ENCODE assay signal across 23 cellular contexts in the genomic region with DNA sequence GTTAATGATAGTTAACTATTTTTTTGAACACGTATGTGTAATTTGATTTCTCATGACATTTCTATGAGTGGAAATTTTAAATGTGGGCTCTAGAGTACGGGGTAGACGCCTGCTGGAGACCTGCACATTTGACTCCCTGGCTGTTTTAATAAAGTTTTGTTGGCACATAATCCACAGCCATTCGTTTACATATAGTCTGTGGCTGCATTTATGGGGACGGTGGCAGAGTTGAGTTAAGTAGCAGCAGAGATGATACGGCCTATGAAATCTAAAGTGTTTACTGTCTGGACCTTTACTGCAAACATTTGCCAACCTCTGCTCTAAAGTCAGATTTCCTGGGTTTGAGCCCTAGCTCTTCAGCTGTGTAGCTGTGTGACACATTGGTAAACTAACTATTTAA.
DNase-seq lines count a peak whose midpoint lies in the region; TF ChIP-seq lines count a peak whose summit lies in the region.
"Had no signal": no experiment of that assay in that cellular context is flagged by ENCODE, and none has a peak within 500 bp of the region (broad histone marks: within the 10 kb centered on the region; RNA-seq: fewer than 3 reads in every experiment).

No MANE protein-coding gene starts in this region.

- peaks cover 8% of the 10 kb centered on the region for H3K4me1 Mint-ChIP-seq in nephron progenitor cell

- no peaks in the 10 kb centered on the region for H3K36me3 Mint-ChIP-seq in nephron progenitor cell (ENCODE audit: low read depth)
- H3K36me3 Mint-ChIP-seq: brain, naive B cell had no signal

- H3K27ac Mint-ChIP-seq in nephron progenitor cell = peak overlapping the region; percentile 54
- H3K27ac Mint-ChIP-seq: activated naive CD4-positive, alpha-beta T cell treated with anti-CD3 and anti-CD28 coated beads, Interleukin-2, amount 10 ng/mL, durations not matched to agents 7 days and 5 days; activated T-helper 1 cell treated with anti-CD3 and anti-CD28 coated beads, Interleukin-12 subunit alpha, Interleukin-12 subunit beta, Interleukin-2, Interleukin-4 antibody, amounts not matched to agents 30 ng/mL and 10 ng/mL and 1 ng/mL, durations not matched to agents 14 hours and 24 hours and 36 hours; HFFc6; naive B cell; stimulated activated naive CD8-positive, alpha-beta T cell treated with anti-CD3 and anti-CD28 coated beads, Interleukin-15, Interleukin-2, amounts not matched to agents 100 ng/mL and 50 ng/mL, for 24 hours had no signal

- H3K9me3 Mint-ChIP-seq in nephron progenitor cell = no peaks in the 10 kb centered on the region
- H3K9me3 Mint-ChIP-seq: activated naive CD4-positive, alpha-beta T cell treated with anti-CD3 and anti-CD28 coated beads, Interleukin-2, amount 10 ng/mL, durations not matched to agents 7 days and 5 days; activated T-helper 1 cell treated with anti-CD3 and anti-CD28 coated beads, Interleukin-12 subunit alpha, Interleukin-12 subunit beta, Interleukin-2, Interleukin-4 antibody, amounts not matched to agents 30 ng/mL and 10 ng/mL and 1 ng/mL, durations not matched to agents 14 hours and 24 hours and 36 hours; brain; HFFc6; naive B cell; stimulated activated naive CD8-positive, alpha-beta T cell treated with anti-CD3 and anti-CD28 coated beads, Interleukin-15, Interleukin-2, amounts not matched to agents 100 ng/mL and 50 ng/mL, for 24 hours had no signal

- no peak overlapping the region for H3K4me3 Mint-ChIP-seq in nephron progenitor cell
- H3K4me3 Mint-ChIP-seq: activated naive CD4-positive, alpha-beta T cell treated with anti-CD3 and anti-CD28 coated beads, Interleukin-2, amount 10 ng/mL, durations not matched to agents 7 days and 5 days; activated T-helper 1 cell treated with anti-CD3 and anti-CD28 coated beads, Interleukin-12 subunit alpha, Interleukin-12 subunit beta, Interleukin-2, Interleukin-4 antibody, amounts not matched to agents 30 ng/mL and 10 ng/mL and 1 ng/mL, durations not matched to agents 14 hours and 24 hours and 36 hours; brain; HFFc6; naive B cell; stimulated activated naive CD8-positive, alpha-beta T cell treated with anti-CD3 and anti-CD28 coated beads, Interleukin-15, Interleukin-2, amounts not matched to agents 100 ng/mL and 50 ng/mL, for 24 hours had no signal

- no peak for TF ChIP-seq CTCF in nephron progenitor cell (IDR thresholded peaks at IDR 0.05)

- peaks cover 3% of the 10 kb centered on the region for H3K27me3 Mint-ChIP-seq in nephron progenitor cell (ENCODE audit: low read depth, poor library complexity)
- H3K27me3 Mint-ChIP-seq: activated naive CD4-positive, alpha-beta T cell treated with anti-CD3 and anti-CD28 coated beads, Interleukin-2, amount 10 ng/mL, durations not matched to agents 7 days and 5 days; brain; naive B cell; stimulated activated naive CD8-positive, alpha-beta T cell treated with anti-CD3 and anti-CD28 coated beads, Interleukin-15, Interleukin-2, amounts not matched to agents 100 ng/mL and 50 ng/mL, for 24 hours had no signal

- peak; percentile 98 for DNase-seq in DMS53 treated with DMSO at 0.1 percent for 48 hours (lab: John Stamatoyannopoulos, UW; ENCODE audit: unreplicated experiment)
- DNase-seq in NCI-H187 treated with DMSO at 0.1 percent for 48 hours (lab: John Stamatoyannopoulos, UW) = peak; percentile 89
- peak; percentile 41 for DNase-seq in NCI-H774 (lab: John Stamatoyannopoulos, UW)
- DNase-seq in nephron progenitor cell = no peak
- no peak for DNase-seq in NK-92 (lab: John Stamatoyannopoulos, UW; ENCODE audit: unreplicated experiment)
- no peak for DNase-seq in NCI-H748 (lab: John Stamatoyannopoulos, UW; ENCODE audit: unreplicated experiment)
- DNase-seq in NCI-H748 treated with DMSO at 0.1 percent for 48 hours (lab: John Stamatoyannopoulos, UW) = no peak
- DNase-seq: activated CD4-positive, alpha-beta T cell treated with anti-CD3 and anti-CD28 coated beads, Interleukin-2, amount 50 U/mL, for 1 hour; activated naive CD4-positive, alpha-beta T cell treated with anti-CD3 and anti-CD28 coated beads, Interleukin-2, amount 10 ng/mL, durations not matched to agents 7 days and 5 days; COR-L47; GM23248; HFFc6; left lung; mesendoderm; naive B cell; NCI-H1694; NCI-H524 treated with DMSO at 0.1 percent for 48 hours; SW 1271; T-helper 9 cell; tibial artery had no signal

Comparison
In these comparisons a context has a peak if more than half of its experiments do, and no peak if none do; other contexts are left out.
1. DNase-seq: peak in DMS53 treated with DMSO at 0.1 percent for 48 hours (single experiment), NCI-H187 treated with DMSO at 0.1 percent for 48 hours (single experiment) and NCI-H774 (single experiment); none in nephron progenitor cell (single experiment), NK-92 (single experiment), NCI-H748 (single experiment) and NCI-H748 treated with DMSO at 0.1 percent for 48 hours (single experiment).